32 cellular contexts compared by ENCODE assay signal in the genomic region with DNA sequence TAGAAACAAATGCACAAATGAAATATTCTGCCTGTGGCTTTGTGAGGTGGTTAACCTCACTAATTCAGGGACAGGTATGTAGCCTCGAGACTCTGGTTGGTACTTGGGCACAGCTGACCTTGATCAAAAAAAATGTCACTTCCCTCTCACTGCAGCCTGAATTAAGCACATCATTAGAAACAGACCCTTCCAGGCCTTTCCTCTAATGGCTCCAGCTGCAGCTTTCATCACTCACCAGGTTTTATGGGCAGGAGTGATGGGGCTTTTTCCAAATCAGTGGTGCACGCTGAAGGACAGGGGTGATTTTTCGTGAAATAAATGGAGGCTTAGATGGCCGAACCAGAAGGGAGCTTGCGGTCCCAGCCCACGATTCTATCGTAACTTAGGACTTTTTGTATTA.
"Had no signal": no experiment of that assay in that cellular context is flagged by ENCODE, and none has a peak within 500 bp of the region (broad histone marks: within the 10 kb centered on the region; RNA-seq: fewer than 3 reads in every experiment).

No MANE protein-coding gene starts in this region.

- H3K4me1 Mint-ChIP-seq: activated CD4-positive, alpha-beta memory T cell treated with anti-CD3 and anti-CD28 coated beads, Interleukin-2, amount 10 ng/mL, durations not matched to agents 7 days and 5 days; activated CD4-positive, alpha-beta T cell treated with anti-CD3 and anti-CD28 coated beads for 36 hours; activated CD4-positive, alpha-beta T cell treated with anti-CD3 and anti-CD28 coated beads, Interleukin-2, amount 10 ng/mL, durations not matched to agents 7 days and 5 days; activated CD8-positive, alpha-beta memory T cell treated with anti-CD3 and anti-CD28 coated beads, Interleukin-2, amount 10 ng/mL, durations not matched to agents 7 days and 5 days; activated naive CD4-positive, alpha-beta T cell treated with anti-CD3 and anti-CD28 coated beads, Interleukin-2, amount 10 ng/mL, durations not matched to agents 7 days and 5 days; activated naive CD4-positive, alpha-beta T cell treated with anti-CD3 and anti-CD28 coated beads, Interleukin-2, amount 50 U/mL, for 24 hours; activated naive CD8-positive, alpha-beta T cell treated with anti-CD3 and anti-CD28 coated beads, Interleukin-2, amount 10 ng/mL, durations not matched to agents 7 days and 5 days; activated naive CD8-positive, alpha-beta T cell treated with anti-CD3 and anti-CD28 coated beads, Interleukin-2, amount 50 U/mL, for 24 hours; T-cell; T-helper 17 cell had no signal

- H3K36me3 Mint-ChIP-seq: activated CD8-positive, alpha-beta memory T cell treated with anti-CD3 and anti-CD28 coated beads, Interleukin-2, amount 10 ng/mL, durations not matched to agents 7 days and 5 days; activated naive CD4-positive, alpha-beta T cell treated with anti-CD3 and anti-CD28 coated beads, Interleukin-2, amount 10 ng/mL, durations not matched to agents 7 days and 5 days; activated naive CD4-positive, alpha-beta T cell treated with anti-CD3 and anti-CD28 coated beads, Interleukin-2, amount 50 U/mL, for 24 hours; activated naive CD8-positive, alpha-beta T cell; activated naive CD8-positive, alpha-beta T cell treated with anti-CD3 and anti-CD28 coated beads, Interleukin-2, amount 10 ng/mL, durations not matched to agents 7 days and 5 days; T-cell; WTC11 had no signal

- H3K4me1 ChIP-seq: ascending aorta had no signal

- H3K27me3 ChIP-seq: ascending aorta, cardiac muscle cell had no signal

- H3K27ac ChIP-seq: ascending aorta, cardiac muscle cell, WERI-Rb-1 had no signal

- H3K36me3 ChIP-seq: WERI-Rb-1 had no signal

- H3K4me3 ChIP-seq: ascending aorta, cardiac muscle cell had no signal

- DNase-seq: activated CD4-positive, alpha-beta memory T cell treated with anti-CD3 and anti-CD28 coated beads, Interleukin-2, amount 10 ng/mL, durations not matched to agents 7 days and 5 days; activated CD4-positive, alpha-beta T cell treated with anti-CD3 and anti-CD28 coated beads for 1 hour; activated CD4-positive, alpha-beta T cell treated with anti-CD3 and anti-CD28 coated beads for 36 hours; activated CD4-positive, alpha-beta T cell treated with anti-CD3 and anti-CD28 coated beads for 48 hours; activated CD4-positive, alpha-beta T cell treated with anti-CD3 and anti-CD28 coated beads, Interleukin-2, amount 10 ng/mL, durations not matched to agents 7 days and 5 days; activated CD4-positive, alpha-beta T cell treated with anti-CD3 and anti-CD28 coated beads, Interleukin-2, amount 50 U/mL, for 48 hours; activated CD4-positive, CD25-positive, alpha-beta regulatory T cell; activated CD8-positive, alpha-beta memory T cell treated with anti-CD3 and anti-CD28 coated beads for 24 hours; activated CD8-positive, alpha-beta memory T cell treated with anti-CD3 and anti-CD28 coated beads, Interleukin-2, amount 10 ng/mL, durations not matched to agents 7 days and 5 days; activated CD8-positive, alpha-beta memory T cell treated with anti-CD3 and anti-CD28 coated beads, Interleukin-2, amount 50 U/mL, for 48 hours; activated CD8-positive, alpha-beta T cell treated with anti-CD3 and anti-CD28 coated beads, Interleukin-2, amount 10 ng/mL, durations not matched to agents 7 days and 5 days; activated effector memory CD4-positive, alpha-beta T cell treated with Interleukin-2 at 50 U/mL for 16 hours; activated gamma-delta T cell; activated naive CD4-positive, alpha-beta T cell treated with anti-CD3 and anti-CD28 coated beads, Interleukin-2, amount 10 ng/mL, durations not matched to agents 7 days and 5 days; activated naive CD4-positive, alpha-beta T cell treated with Interleukin-2 at 50 U/mL for 16 hours; activated naive CD8-positive, alpha-beta T cell treated with anti-CD3 and anti-CD28 coated beads, Interleukin-2, amount 10 ng/mL, durations not matched to agents 7 days and 5 days; activated naive CD8-positive, alpha-beta T cell treated with anti-CD3 and anti-CD28 coated beads, Interleukin-2, amount 50 U/mL, for 24 hours; activated T-cell treated with anti-CD3 and anti-CD28 coated beads, Interleukin-2, amount 50 U/mL, for 24 hours; activated T-cell treated with anti-CD3 and anti-CD28 coated beads, Interleukin-2, amount 50 U/mL, for 48 hours; amygdala; central memory CD4-positive, alpha-beta T cell; T-cell; T-helper 17 cell; T1000; WERI-Rb-1 had no signal

- H3K27ac Mint-ChIP-seq: activated CD4-positive, alpha-beta memory T cell treated with anti-CD3 and anti-CD28 coated beads, Interleukin-2, amount 10 ng/mL, durations not matched to agents 7 days and 5 days; activated CD4-positive, alpha-beta T cell treated with anti-CD3 and anti-CD28 coated beads for 36 hours; activated CD4-positive, alpha-beta T cell treated with anti-CD3 and anti-CD28 coated beads, Interleukin-2, amount 10 ng/mL, durations not matched to agents 7 days and 5 days; activated CD8-positive, alpha-beta memory T cell treated with anti-CD3 and anti-CD28 coated beads, Interleukin-2, amount 10 ng/mL, durations not matched to agents 7 days and 5 days; activated CD8-positive, alpha-beta T cell treated with anti-CD3 and anti-CD28 coated beads, Interleukin-2, amount 10 ng/mL, durations not matched to agents 7 days and 5 days; activated naive CD4-positive, alpha-beta T cell treated with anti-CD3 and anti-CD28 coated beads, Interleukin-2, amount 10 ng/mL, durations not matched to agents 7 days and 5 days; activated naive CD4-positive, alpha-beta T cell treated with anti-CD3 and anti-CD28 coated beads, Interleukin-2, amount 50 U/mL, for 24 hours; activated naive CD8-positive, alpha-beta T cell; activated naive CD8-positive, alpha-beta T cell treated with anti-CD3 and anti-CD28 coated beads, Interleukin-2, amount 10 ng/mL, durations not matched to agents 7 days and 5 days; activated naive CD8-positive, alpha-beta T cell treated with anti-CD3 and anti-CD28 coated beads, Interleukin-2, amount 50 U/mL, for 24 hours; activated T-cell treated with anti-CD3 and anti-CD28 coated beads, Interleukin-2, amount 50 U/mL, for 24 hours; activated T-helper 2 cell treated with anti-CD3 and anti-CD28 coated beads, Interferon-gamma antibody, Interleukin-2, Interleukin-4, amounts not matched to agents 10 μg/mL and 5 μg/mL and 100 μg/mL, durations not matched to agents 14 hours and 24 hours and 36 hours; T-cell; WTC11 had no signal

- H3K9me3 Mint-ChIP-seq: activated CD4-positive, alpha-beta memory T cell treated with anti-CD3 and anti-CD28 coated beads, Interleukin-2, amount 10 ng/mL, durations not matched to agents 7 days and 5 days; activated CD4-positive, alpha-beta T cell treated with anti-CD3 and anti-CD28 coated beads, Interleukin-2, amount 10 ng/mL, durations not matched to agents 7 days and 5 days; activated naive CD4-positive, alpha-beta T cell treated with anti-CD3 and anti-CD28 coated beads, Interleukin-2, amount 10 ng/mL, durations not matched to agents 7 days and 5 days; activated naive CD4-positive, alpha-beta T cell treated with anti-CD3 and anti-CD28 coated beads, Interleukin-2, amount 50 U/mL, for 24 hours; activated naive CD8-positive, alpha-beta T cell treated with anti-CD3 and anti-CD28 coated beads, Interleukin-2, amount 10 ng/mL, durations not matched to agents 7 days and 5 days; activated naive CD8-positive, alpha-beta T cell treated with anti-CD3 and anti-CD28 coated beads, Interleukin-2, amount 50 U/mL, for 24 hours; activated T-cell treated with anti-CD3 and anti-CD28 coated beads, Interleukin-2, amount 50 U/mL, for 24 hours; activated T-helper 2 cell treated with anti-CD3 and anti-CD28 coated beads, Interferon-gamma antibody, Interleukin-2, Interleukin-4, amounts not matched to agents 10 μg/mL and 5 μg/mL and 100 μg/mL, durations not matched to agents 14 hours and 24 hours and 36 hours; brain; T-cell had no signal

- H3K4me3 Mint-ChIP-seq: activated CD4-positive, alpha-beta memory T cell treated with anti-CD3 and anti-CD28 coated beads, Interleukin-2, amount 10 ng/mL, durations not matched to agents 7 days and 5 days; activated CD4-positive, alpha-beta T cell treated with anti-CD3 and anti-CD28 coated beads for 36 hours; activated CD4-positive, alpha-beta T cell treated with anti-CD3 and anti-CD28 coated beads, Interleukin-2, amount 10 ng/mL, durations not matched to agents 7 days and 5 days; activated CD8-positive, alpha-beta memory T cell treated with anti-CD3 and anti-CD28 coated beads, Interleukin-2, amount 10 ng/mL, durations not matched to agents 7 days and 5 days; activated CD8-positive, alpha-beta T cell treated with anti-CD3 and anti-CD28 coated beads, Interleukin-2, amount 10 ng/mL, durations not matched to agents 7 days and 5 days; activated naive CD4-positive, alpha-beta T cell treated with anti-CD3 and anti-CD28 coated beads, Interleukin-2, amount 10 ng/mL, durations not matched to agents 7 days and 5 days; activated naive CD4-positive, alpha-beta T cell treated with anti-CD3 and anti-CD28 coated beads, Interleukin-2, amount 50 U/mL, for 24 hours; activated naive CD8-positive, alpha-beta T cell; activated naive CD8-positive, alpha-beta T cell treated with anti-CD3 and anti-CD28 coated beads, Interleukin-2, amount 10 ng/mL, durations not matched to agents 7 days and 5 days; activated naive CD8-positive, alpha-beta T cell treated with anti-CD3 and anti-CD28 coated beads, Interleukin-2, amount 50 U/mL, for 24 hours; activated T-cell treated with anti-CD3 and anti-CD28 coated beads, Interleukin-2, amount 50 U/mL, for 24 hours; brain; T-cell; T-helper 17 cell; WTC11 had no signal

- H3K27me3 Mint-ChIP-seq: activated CD4-positive, alpha-beta memory T cell treated with anti-CD3 and anti-CD28 coated beads, Interleukin-2, amount 10 ng/mL, durations not matched to agents 7 days and 5 days; activated CD4-positive, alpha-beta T cell treated with anti-CD3 and anti-CD28 coated beads for 36 hours; activated CD4-positive, alpha-beta T cell treated with anti-CD3 and anti-CD28 coated beads, Interleukin-2, amount 10 ng/mL, durations not matched to agents 7 days and 5 days; activated CD8-positive, alpha-beta memory T cell treated with anti-CD3 and anti-CD28 coated beads, Interleukin-2, amount 10 ng/mL, durations not matched to agents 7 days and 5 days; activated naive CD4-positive, alpha-beta T cell treated with anti-CD3 and anti-CD28 coated beads, Interleukin-2, amount 10 ng/mL, durations not matched to agents 7 days and 5 days; activated naive CD4-positive, alpha-beta T cell treated with anti-CD3 and anti-CD28 coated beads, Interleukin-2, amount 50 U/mL, for 24 hours; activated naive CD8-positive, alpha-beta T cell; activated naive CD8-positive, alpha-beta T cell treated with anti-CD3 and anti-CD28 coated beads, Interleukin-2, amount 10 ng/mL, durations not matched to agents 7 days and 5 days; activated naive CD8-positive, alpha-beta T cell treated with anti-CD3 and anti-CD28 coated beads, Interleukin-2, amount 50 U/mL, for 24 hours; activated T-cell treated with anti-CD3 and anti-CD28 coated beads, Interleukin-2, amount 50 U/mL, for 24 hours; T-cell; T-helper 17 cell had no signal

- H3K9me3 ChIP-seq: ascending aorta had no signal
